ENCODE assay signal across 20 cellular contexts in genomic region chr15:74191798-74192197, GRCh38. TPM values are rescaled to one million over a fixed set of nuclear protein-coding genes. Genes with fewer than 3 reads are reported as not detected.
DNase-seq lines count a peak whose midpoint lies in the region; FAIRE-seq and TF ChIP-seq lines count a peak whose summit lies in the region.
"Had no signal": no experiment of that assay in that cellular context is flagged by ENCODE, and none has a peak within 500 bp of the region (broad histone marks: within the 10 kb centered on the region; RNA-seq: fewer than 3 reads in every experiment).

No MANE protein-coding gene starts in this region.

- peaks cover 15% of the 10 kb centered on the region for H3K4me1 ChIP-seq in Caco-2
- peaks cover 20% of the 10 kb centered on the region for H3K4me1 ChIP-seq in HEK293 (ENCODE audit: control insufficient read depth, insufficient read depth, low read length)
- no peaks in the 10 kb centered on the region; a peak in 2 of 7 replicates for H3K4me1 ChIP-seq in H1 (replicated peaks in 1 of 4; ENCODE audit: control insufficient read depth in 3 of 4, insufficient read depth in 4 of 4, low read length in 3 of 4)
- H3K4me1 ChIP-seq in trophoblast cell (ENCODE audit: control insufficient read depth in 1 of 2, insufficient read depth in 2 of 2, low read length in 2 of 2): peaks cover 8 to 9% of the 10 kb centered on the region in 2 experiments

- H2AFZ ChIP-seq in H1 (ENCODE audit: low read length): no peak overlapping the region
- no peak overlapping the region for H2AFZ ChIP-seq in trophoblast cell (ENCODE audit: insufficient read depth, low read length, poor library complexity)
- H2AFZ ChIP-seq: PC-9 had no signal

- H3K4me1 Mint-ChIP-seq in Caco-2 (ENCODE audit: low read depth, unreplicated experiment) (peaks cover 7% of the 10 kb centered on the region), glutamatergic neuron (ENCODE audit: low read depth, unreplicated experiment) (peaks cover 16% of the 10 kb centered on the region)

- H2AK5ac ChIP-seq in H1 (ENCODE audit: low read depth, low read length) (no peak overlapping the region), trophoblast cell (ENCODE audit: low read length) (no peak overlapping the region)

- H2BK20ac ChIP-seq in H1 (ENCODE audit: low read length): no peak overlapping the region

- no peak overlapping the region for H3K27ac Mint-ChIP-seq in Caco-2 (ENCODE audit: unreplicated experiment)
- no peak overlapping the region for H3K27ac Mint-ChIP-seq in glutamatergic neuron (ENCODE audit: unreplicated experiment)
- H3K27ac Mint-ChIP-seq: CD14-positive monocyte had no signal

- H3K9ac ChIP-seq in H1 (replicated peaks in 1 of 4; ENCODE audit: extremely low read depth in 1 of 4, low read depth in 3 of 4, low read length in 3 of 4) (no peak overlapping the region), trophoblast cell (ENCODE audit: low read length) (no peak overlapping the region)

- BruUV-seq in Caco-2 (replicated peaks; lab: Mats Ljungman, UMichigan): no TSS peak

- H3K4me2 ChIP-seq in H1 (ENCODE audit: insufficient read depth in 1 of 2, low read depth in 2 of 2, low read length in 2 of 2) (no peak overlapping the region), trophoblast cell (ENCODE audit: low read length) (no peak overlapping the region)
- H3K4me2 ChIP-seq: PC-9 had no signal

- no peak overlapping the region for H2BK5ac ChIP-seq in H1 (ENCODE audit: low read depth, low read length)
- peak overlapping the region; percentile 20 for H2BK5ac ChIP-seq in trophoblast cell (ENCODE audit: low read depth, low read length, poor library complexity)

- intact Hi-C loops in Caco-2 (cut with micrococcal nuclease; ENCODE audit: unreplicated experiment): no loop called here

- 86% methylated on average over 3 of the region's 3 CpGs; no CpG with 5 or more reads in 1 of the 2 experiments for WGBS in H1 (ENCODE audit: extremely low coverage in 1 of 2, insufficient coverage in 1 of 2, insufficient read length in 1 of 2, insufficient replicate concordance in 2 of 2, low coverage in 1 of 2, low lambda C conversion rate in 2 of 2, missing lambda C conversion rate in 1 of 2), 2 experiments
- no CpG with 5 or more reads among the region's 3 CpGs for WGBS in trophoblast cell (ENCODE audit: extremely low coverage, insufficient coverage, insufficient read length)

- TF ChIP-seq CTCF in Caco-2 (IDR thresholded peaks at IDR 0.05; ENCODE audit: insufficient read depth in 1 of 2, low read depth in 1 of 2, low read length in 1 of 2, severe bottlenecking in 1 of 2, unreplicated experiment in 1 of 2) (no peak), HEK293 (tag by site-specific recombination; IDR thresholded peaks at IDR 0.05) (no peak), H1 (IDR thresholded peaks at IDR 0.05; ENCODE audit: control extremely low read depth in 1 of 3, insufficient read depth in 1 of 3, low read depth in 1 of 3, low read length in 3 of 3) (no peak), glutamatergic neuron (IDR thresholded peaks at IDR 0.05; ENCODE audit: partially characterized antibody, unreplicated experiment) (no peak)

- H4K12ac ChIP-seq in trophoblast cell (ENCODE audit: low read depth, low read length): no peak overlapping the region

- peaks cover 5% of the 10 kb centered on the region for H3K36me3 Mint-ChIP-seq in Caco-2 (ENCODE audit: insufficient read depth, unreplicated experiment)
- no peaks in the 10 kb centered on the region for H3K36me3 Mint-ChIP-seq in glutamatergic neuron (ENCODE audit: unreplicated experiment)
- H3K36me3 Mint-ChIP-seq: CD14-positive monocyte had no signal

- no peak overlapping the region for H3K18ac ChIP-seq in H1 (ENCODE audit: extremely low read depth, low read length)
- no peak overlapping the region for H3K18ac ChIP-seq in trophoblast cell (ENCODE audit: low read length)

- no peak overlapping the region for H4K5ac ChIP-seq in H1 (ENCODE audit: insufficient read length, low read depth, low read length)

- H2BK120ac ChIP-seq in H1 (replicated peaks; ENCODE audit: low read depth, low read length) (no peak overlapping the region), trophoblast cell (ENCODE audit: insufficient read depth, low read length, poor library complexity) (no peak overlapping the region)

- no peak overlapping the region for H3K23ac ChIP-seq in H1 (ENCODE audit: insufficient read length)
- no peak overlapping the region for H3K23ac ChIP-seq in trophoblast cell (ENCODE audit: low read length)

- no peaks in the 10 kb centered on the region for H3K79me2 ChIP-seq in H1 (ENCODE audit: control insufficient read depth in 1 of 2, insufficient read depth in 2 of 2, low read length in 2 of 2)
- no peaks in the 10 kb centered on the region for H3K79me2 ChIP-seq in trophoblast cell (ENCODE audit: control insufficient read depth, insufficient read depth, low read length, poor library complexity)

- H4K8ac ChIP-seq in H1 (ENCODE audit: extremely low read depth, insufficient read depth, low read length): no peak overlapping the region
- H4K8ac ChIP-seq in trophoblast cell (ENCODE audit: low read depth, low read length): no peak overlapping the region

- H3K27me3 ChIP-seq in Caco-2 (replicated peaks; ENCODE audit: control insufficient read depth, insufficient read depth, low read length) (no peaks in the 10 kb centered on the region), H1 (replicated peaks in 1 of 4; ENCODE audit: control insufficient read depth in 3 of 4, extremely low read depth in 1 of 4, insufficient read depth in 3 of 4, low read length in 3 of 4) (no peaks in the 10 kb centered on the region), trophoblast cell (ENCODE audit: insufficient read depth, low read length) (no peaks in the 10 kb centered on the region)

- TF ChIP-seq EP300 in H1 (IDR thresholded peaks at IDR 0.05; ENCODE audit: borderline replicate concordance in 1 of 2, low read depth in 2 of 2, low read length in 2 of 2): no peak

- H3K4ac ChIP-seq in H1 (replicated peaks; ENCODE audit: insufficient read length, low read depth, low read length) (no peak overlapping the region), trophoblast cell (ENCODE audit: low read depth, low read length) (no peak overlapping the region)

- H3K4me3 Mint-ChIP-seq in Caco-2 (ENCODE audit: unreplicated experiment) (no peak overlapping the region), glutamatergic neuron (ENCODE audit: unreplicated experiment) (no peak overlapping the region)
- H3K4me3 Mint-ChIP-seq: CD14-positive monocyte had no signal

- TF ChIP-seq POLR2A in H1 (IDR thresholded peaks at IDR 0.05; ENCODE audit: control extremely low read depth in 1 of 2, low read depth in 2 of 2, low read length in 2 of 2): no peak

- no peak overlapping the region for H3K4me3 ChIP-seq in Caco-2 (ENCODE audit: low read depth, low read length)
- no peak overlapping the region for H3K4me3 ChIP-seq in HEK293 (ENCODE audit: low read depth, low read length)
- no peak overlapping the region for H3K4me3 ChIP-seq in H1 (ENCODE audit: extremely low read depth in 1 of 4, insufficient read depth in 2 of 4, low read depth in 3 of 4, low read length in 4 of 4)
- H3K4me3 ChIP-seq in trophoblast cell (ENCODE audit: low read depth, low read length): no peak overlapping the region
- H3K4me3 ChIP-seq: PC-9, SK-N-MC had no signal

- H3K23me2 ChIP-seq in H1 (ENCODE audit: low read depth, low read length): 0 out of 2 replicates have a peak, but pooled peaks cover 2% of the 10 kb centered on the region

- H4K20me1 ChIP-seq in H1 (replicated peaks in 1 of 2; ENCODE audit: control insufficient read depth in 1 of 2, insufficient read depth in 2 of 2, low read length in 2 of 2): no peaks in the 10 kb centered on the region

- CTCF ChIA-PET in Caco-2 (lab: Charles Lee) (no interaction called here), HEK293 (lab: Yijun Ruan, JAX) (interaction anchor here (0.5 to 1.9 kb wide), 4 partner anchors 14 to 116 kb away, joined by 3 to 9 read pairs (median 4); no protein-coding TSS in a partner anchor), H1 (lab: Charles Lee; ENCODE audit: partially characterized antibody) (interaction anchor here (1.2 to 3.0 kb wide), 6 partner anchors 11 to 131 kb away, joined by 3 to 11 read pairs (median 8); partner anchors contain the start of gene STRA6)

- peaks cover 5% of the 10 kb centered on the region for H3K27me3 Mint-ChIP-seq in Caco-2 (ENCODE audit: insufficient read depth, unreplicated experiment)
- peaks cover 8% of the 10 kb centered on the region for H3K27me3 Mint-ChIP-seq in glutamatergic neuron (ENCODE audit: unreplicated experiment)

- peak; percentile 44 to 50 for DNase-seq in Caco-2
- no peak for DNase-seq in H1 (ENCODE audit: low read depth in 1 of 2, low spot score in 2 of 2)
- DNase-seq in trophoblast cell: peak; percentile 64 to 69
- no peak for DNase-seq in EL
- no peak for DNase-seq in NCI-H345 treated with DMSO at 0.1 percent for 48 hours (lab: John Stamatoyannopoulos, UW; ENCODE audit: unreplicated experiment)
- DNase-seq in glutamatergic neuron: no peak
- DNase-seq: ACHN, AML-193, HCEC 1CT, NCI-H1436, NCI-H2029, NCI-H2171, NCI-H748 treated with DMSO at 0.1 percent for 48 hours, PC-9 had no signal

- POLR2A ChIA-PET in Caco-2 (lab: Charles Lee) (no interaction called here), HEK293 (lab: Yijun Ruan, JAX) (interaction anchor here (1.0 to 1.3 kb wide), 3 partner anchors 11 to 63 kb away, joined by 3 to 4 read pairs (median 3); partner anchors contain the start of gene STRA6), H1 (lab: Charles Lee; ENCODE audit: partially characterized antibody) (interaction anchor here (1.4 to 10.3 kb wide), 4 partner anchors 9 to 18 kb away, joined by 4 to 76 read pairs (median 8); partner anchors contain the start of genes ISLR and STRA6)

- TF ChIP-seq RAD21 in H1 (IDR thresholded peaks at IDR 0.05 in 1 of 2, conservative IDR thresholded peaks at IDR 0.05 in 1 of 2; ENCODE audit: low read depth in 2 of 2, low read length in 2 of 2): no peak

- no peak overlapping the region for H3K14ac ChIP-seq in H1 (ENCODE audit: insufficient read length)
- H3K14ac ChIP-seq in trophoblast cell (ENCODE audit: low read length): no peak overlapping the region

- H3K9me3 Mint-ChIP-seq in Caco-2 (ENCODE audit: unreplicated experiment): no peaks in the 10 kb centered on the region
- H3K9me3 Mint-ChIP-seq in glutamatergic neuron (ENCODE audit: unreplicated experiment): peaks cover 5% of the 10 kb centered on the region
- H3K9me3 Mint-ChIP-seq: CD14-positive monocyte had no signal

- no peak for FAIRE-seq in H1 (lab: Jason Lieb, UNC)
- FAIRE-seq: HTR-8/SVneo had no signal

- peak overlapping the region; percentile 88; the same call in 1 of the 2 replicates for H2BK15ac ChIP-seq in H1 (ENCODE audit: low read length)

- H2BK12ac ChIP-seq in H1 (ENCODE audit: low read depth, low read length): 0 out of 2 replicates have a peak overlapping the region, but pooled peaks have one; percentile 27
- H2BK12ac ChIP-seq in trophoblast cell (ENCODE audit: low read length): no peak overlapping the region

- H3K36me3 ChIP-seq in Caco-2 (ENCODE audit: control insufficient read depth, insufficient read depth, low read length) (no peaks in the 10 kb centered on the region), HEK293 (ENCODE audit: control insufficient read depth in 2 of 2, insufficient read depth in 1 of 2, low read length in 2 of 2) (peaks cover 0 to 12% of the 10 kb centered on the region in 2 experiments; a peak in 1 of 3 replicates), H1 (ENCODE audit: control insufficient read depth in 2 of 4, insufficient read depth in 4 of 4, low read length in 3 of 4) (no peaks in the 10 kb centered on the region), trophoblast cell (ENCODE audit: control insufficient read depth in 1 of 2, insufficient read depth in 2 of 2, low read length in 2 of 2) (no peaks in the 10 kb centered on the region)

- H4K91ac ChIP-seq in H1 (replicated peaks; ENCODE audit: insufficient read length, low read length) (peak overlapping the region; percentile 35), trophoblast cell (ENCODE audit: low read depth, low read length) (no peak overlapping the region)

- H3K79me1 ChIP-seq in H1 (ENCODE audit: low read depth, low read length) (no peaks in the 10 kb centered on the region), trophoblast cell (ENCODE audit: low read length) (peaks cover 4% of the 10 kb centered on the region)

- H3K27ac ChIP-seq in HEK293 (ENCODE audit: extremely low read depth, low read depth, low read length) (no peak overlapping the region), H1 (ENCODE audit: low read depth, low read length) (no peak overlapping the region), trophoblast cell (ENCODE audit: low read depth, low read length) (no peak overlapping the region)
- H3K27ac ChIP-seq: HL-60, PC-9, SK-N-MC had no signal

- H3K9me3 ChIP-seq in Caco-2 (no peaks in the 10 kb centered on the region), HEK293 (ENCODE audit: control insufficient read depth, insufficient read depth, low read depth, low read length) (no peaks in the 10 kb centered on the region), H1 (ENCODE audit: insufficient read depth in 2 of 2, low read depth in 1 of 2, low read length in 1 of 2) (no peaks in the 10 kb centered on the region), trophoblast cell (ENCODE audit: insufficient read depth, low read depth, low read length) (peaks cover 3% of the 10 kb centered on the region)

- H3K56ac ChIP-seq in H1 (replicated peaks; ENCODE audit: insufficient read length, low read depth, low read length): no peak overlapping the region

RNA-seq across cellular contexts. Expression of gene STRA6, which starts 10.8 kb away (rescaled TPM):
- 2.1 and 3.1 TPM in 2 replicates for total RNA-seq in Caco-2 (2022)
- total RNA-seq in H1 (2021; fragmentation: NEBNext Ultra II Directional; extraction: Animal tissue kit (Norgen Biotek cat#: 25700)): 7.6 and 9.3 TPM in 2 replicates
- 14.5 and 21.0 TPM in 2 replicates for polyA plus RNA-seq in H1 (2011; rRNA removed)
- 11.5 TPM for polyA plus RNA-seq in H1 (2011; cell fraction: cytosol; rRNA removed)
- polyA plus RNA-seq in H1 (2011; cell fraction: nucleus; rRNA removed): 54.5 TPM
- 9.8 to 16.3 TPM (median 13.8 TPM) in 4 replicates for polyA plus RNA-seq in H1 (2012, experiment 1 of 2)
- polyA plus RNA-seq in H1 (2012, experiment 2 of 2): 11.1 TPM
- 15.0 TPM for polyA plus RNA-seq in H1 (2013, experiment 1 of 2)
- polyA plus RNA-seq in H1 (2013, experiment 2 of 2): 14.0 TPM
- 13.8 and 14.4 TPM in 2 replicates for polyA minus RNA-seq in H1 (2011; rRNA and poly(A)+ RNA removed)
- 7.7 TPM for polyA minus RNA-seq in H1 (2011; cell fraction: cytosol; rRNA and poly(A)+ RNA removed)
- polyA minus RNA-seq in H1 (2011; cell fraction: nucleus; rRNA and poly(A)+ RNA removed): 39.6 TPM
- 9.9 and 10.6 TPM in 2 replicates for polyA plus RNA-seq in trophoblast cell (2013)
- 8.4 TPM for total RNA-seq in glutamatergic neuron (ENCODE audit: unreplicated experiment)
- polyA plus RNA-seq: CD14-positive monocyte had no signal

RNA-seq across cellular contexts. Expression of gene ISLR, which starts 18.3 kb away (rescaled TPM):
- total RNA-seq in Caco-2 (2022): not detected in 2 replicates
- 0.35 TPM in 1 of 2 replicates, not detected in the other for total RNA-seq in H1 (2021; fragmentation: NEBNext Ultra II Directional; extraction: Animal tissue kit (Norgen Biotek cat#: 25700))
- 0.29 and 0.82 TPM in 2 replicates for polyA plus RNA-seq in H1 (2011; rRNA removed)
- 0.27 TPM for polyA plus RNA-seq in H1 (2011; cell fraction: cytosol; rRNA removed)
- polyA plus RNA-seq in H1 (2011; cell fraction: nucleus; rRNA removed): 1.0 TPM
- 0.21 to 0.28 TPM (median 0.27 TPM) in 4 replicates for polyA plus RNA-seq in H1 (2012, experiment 1 of 2)
- polyA plus RNA-seq in H1 (2012, experiment 2 of 2): 0.35 TPM
- polyA plus RNA-seq in H1 (2013, experiment 1 of 2): 1.0 TPM
- polyA plus RNA-seq in H1 (2013, experiment 2 of 2): 0.98 TPM
- polyA minus RNA-seq in H1 (2011; rRNA and poly(A)+ RNA removed): 0.13 and 0.78 TPM in 2 replicates
- polyA minus RNA-seq in H1 (2011; cell fraction: cytosol; rRNA and poly(A)+ RNA removed): not detected
- polyA minus RNA-seq in H1 (2011; cell fraction: nucleus; rRNA and poly(A)+ RNA removed): 0.90 TPM
- polyA plus RNA-seq in trophoblast cell (2013): 0.27 and 0.36 TPM in 2 replicates
- total RNA-seq in glutamatergic neuron (ENCODE audit: unreplicated experiment): 1.2 TPM
- total RNA-seq: NCI-H460, PC-9 had no signal
- polyA plus RNA-seq: CD14-positive monocyte had no signal

RNA-seq across cellular contexts. Expression of gene CCDC33, which starts 44.3 kb away (rescaled TPM):
- total RNA-seq in Caco-2 (2022): not detected in 2 replicates
- 1.0 and 2.0 TPM in 2 replicates for total RNA-seq in H1 (2021; fragmentation: NEBNext Ultra II Directional; extraction: Animal tissue kit (Norgen Biotek cat#: 25700))
- 2.7 and 3.3 TPM in 2 replicates for polyA plus RNA-seq in H1 (2011; rRNA removed)
- 4.3 TPM for polyA plus RNA-seq in H1 (2011; cell fraction: cytosol; rRNA removed)
- polyA plus RNA-seq in H1 (2011; cell fraction: nucleus; rRNA removed): 3.7 TPM
- 2.1 to 3.9 TPM (median 3.0 TPM) in 4 replicates for polyA plus RNA-seq in H1 (2012, experiment 1 of 2)
- polyA plus RNA-seq in H1 (2012, experiment 2 of 2): 1.3 TPM
- polyA plus RNA-seq in H1 (2013, experiment 1 of 2): 2.0 TPM
- polyA plus RNA-seq in H1 (2013, experiment 2 of 2): 1.5 TPM
- 0.61 and 2.4 TPM in 2 replicates for polyA minus RNA-seq in H1 (2011; rRNA and poly(A)+ RNA removed)
- polyA minus RNA-seq in H1 (2011; cell fraction: cytosol; rRNA and poly(A)+ RNA removed): 3.3 TPM
- polyA minus RNA-seq in H1 (2011; cell fraction: nucleus; rRNA and poly(A)+ RNA removed): 11.1 TPM
- 1.9 and 2.1 TPM in 2 replicates for polyA plus RNA-seq in trophoblast cell (2013)
- 0.49 TPM for total RNA-seq in glutamatergic neuron (ENCODE audit: unreplicated experiment)
- total RNA-seq: NCI-H460 had no signal
- polyA plus RNA-seq: CD14-positive monocyte had no signal

Comparison
In these comparisons a context has a peak if more than half of its experiments do, and no peak if none do; other contexts are left out.
1. DNase-seq: peak in Caco-2 (2 of 2) and trophoblast cell (2 of 2); none in H1 (0 of 2), EL (single experiment), NCI-H345 treated with DMSO at 0.1 percent for 48 hours (single experiment) and glutamatergic neuron (single experiment).